Comparison of ENCODE assay signal across 1 cellular context in genomic region chr2:197452754-197453122, GRCh38.
TF ChIP-seq lines count a peak whose summit lies in the region.

No MANE protein-coding gene starts in this region.

TF ChIP-seq in endothelial cell of umbilical vein, 7 proteins besides CTCF, POLR2A, EP300 and RAD21:
- TF ChIP-seq JUN (IDR thresholded peaks at IDR 0.05; ENCODE audit: borderline replicate concordance, insufficient read depth, insufficient read length, low read depth) (no peak), EZH2 (IDR thresholded peaks at IDR 0.05; ENCODE audit: borderline replicate concordance, low read depth, low read length, severe bottlenecking) (no peak), GATA2 (IDR thresholded peaks at IDR 0.05; ENCODE audit: insufficient read depth, insufficient read length, low read depth, low read length) (no peak), MYC (IDR thresholded peaks at IDR 0.05; ENCODE audit: low read depth, low read length) (no peak), FOS (IDR thresholded peaks at IDR 0.05; ENCODE audit: borderline replicate concordance, insufficient read depth, low read length) (no peak), POLR2AphosphoS5 (IDR thresholded peaks at IDR 0.05; ENCODE audit: insufficient read depth, low read depth, low read length) (no peak)
- TF ChIP-seq, protein P1, sequence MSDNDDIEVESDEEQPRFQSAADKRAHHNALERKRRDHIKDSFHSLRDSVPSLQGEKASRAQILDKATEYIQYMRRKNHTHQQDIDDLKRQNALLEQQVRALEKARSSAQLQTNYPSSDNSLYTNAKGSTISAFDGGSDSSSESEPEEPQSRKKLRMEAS (IDR thresholded peaks at IDR 0.05; ENCODE audit: insufficient read depth, insufficient read length) = no peak
